In genomic region chr4:14958436-14958835, GRCh38 we compare ENCODE assay signal across 12 cellular contexts.
"Had no signal": no experiment of that assay in that cellular context is flagged by ENCODE, and none has a peak within 500 bp of the region (broad histone marks: within the 10 kb centered on the region; RNA-seq: fewer than 3 reads in every experiment).

No MANE protein-coding gene starts in this region.

- H3K27ac ChIP-seq: colonic mucosa, thoracic aorta had no signal

- H3K9me3 ChIP-seq: colonic mucosa, thoracic aorta had no signal

- H3K4me1 ChIP-seq: colonic mucosa had no signal

- H3K36me3 ChIP-seq: colonic mucosa, thoracic aorta had no signal

- DNase-seq: caudate nucleus; colonic mucosa; foreskin melanocyte; mammary epithelial cell; natural killer cell; nucleus accumbens; stimulated activated CD4-positive, alpha-beta T cell treated with anti-CD3 and anti-CD28 coated beads, Interleukin-12 subunit alpha, Interleukin-12 subunit beta, amount 100 ng/mL, for 4 hours; stimulated activated CD4-positive, alpha-beta T cell treated with anti-CD3 and anti-CD28 coated beads, Interleukin-4, amount 100 ng/mL, for 1 hour; stimulated activated CD8-positive, alpha-beta memory T cell treated with anti-CD3 and anti-CD28 coated beads, Interleukin-4, amount 100 ng/mL, for 48 hours; stimulated activated naive CD8-positive, alpha-beta T cell treated with anti-CD3 and anti-CD28 coated beads, Interleukin-15, Interleukin-2, amounts not matched to agents 100 U/mL and 50 U/mL, for 24 hours had no signal

- H3K4me3 ChIP-seq: colonic mucosa, thoracic aorta had no signal

- ATAC-seq: activated CD4-positive, CD25-positive, alpha-beta regulatory T cell treated with anti-CD3 and anti-CD28 coated beads, Interleukin-2, amount 50 U/mL, for 24 hours; natural killer cell; stimulated activated naive CD8-positive, alpha-beta T cell treated with anti-CD3 and anti-CD28 coated beads, Interleukin-15, Interleukin-2, amounts not matched to agents 100 U/mL and 50 U/mL, for 24 hours had no signal

- H3K27me3 ChIP-seq: colonic mucosa had no signal
